15 cellular contexts compared by ENCODE assay signal in genomic region chr2:233122541-233122940, GRCh38.
"Had no signal": no experiment of that assay in that cellular context is flagged by ENCODE, and none has a peak within 500 bp of the region (broad histone marks: within the 10 kb centered on the region; RNA-seq: fewer than 3 reads in every experiment).

No MANE protein-coding gene starts in this region.

- DNase-seq: activated CD4-positive, alpha-beta T cell treated with anti-CD3 and anti-CD28 coated beads for 4 hours; activated CD8-positive, alpha-beta T cell treated with anti-CD3 and anti-CD28 coated beads for 36 hours; effector CD8-positive, alpha-beta T cell; esophagus squamous epithelium; left ventricle myocardium superior; psoas muscle; right cardiac atrium; stimulated activated CD4-positive, alpha-beta T cell treated with anti-CD3 and anti-CD28 coated beads, Interleukin-15, amount 100 ng/mL, for 24 hours; stimulated activated CD4-positive, alpha-beta T cell treated with anti-CD3 and anti-CD28 coated beads, Interleukin-2, amount 100 ng/mL, for 48 hours had no signal

- H3K27ac ChIP-seq: esophagus squamous epithelium, psoas muscle had no signal

- H3K27me3 ChIP-seq: esophagus squamous epithelium had no signal

- ATAC-seq: activated CD8-positive, alpha-beta T cell treated with anti-CD3 and anti-CD28 coated beads for 36 hours; left ventricle myocardium superior; psoas muscle; right cardiac atrium; WTC11 had no signal

- H3K4me1 ChIP-seq: esophagus squamous epithelium, psoas muscle had no signal

- H3K9me3 ChIP-seq: esophagus squamous epithelium, psoas muscle had no signal

- H3K27ac Mint-ChIP-seq: activated CD8-positive, alpha-beta T cell treated with anti-CD3 and anti-CD28 coated beads for 36 hours; activated T-cell treated with anti-CD3 and anti-CD28 coated beads, Interleukin-2, amount 50 U/mL, for 24 hours; dendritic cell treated with granulocyte-macrophage colony-stimulating factor and Interleukin-4, amounts not matched to agents 40 ng/mL and 50 ng/mL, for 4 days; T-helper 2 cell treated with Interferon-gamma antibody and Interleukin-4, amounts not matched to agents 5 μg/mL and 100 μg/mL, for 36 hours; WTC11 had no signal

- H3K4me3 Mint-ChIP-seq: activated CD8-positive, alpha-beta T cell treated with anti-CD3 and anti-CD28 coated beads for 36 hours; activated naive CD8-positive, alpha-beta T cell; activated T-cell treated with anti-CD3 and anti-CD28 coated beads, Interleukin-2, amount 50 U/mL, for 24 hours; dendritic cell treated with granulocyte-macrophage colony-stimulating factor and Interleukin-4, amounts not matched to agents 40 ng/mL and 50 ng/mL, for 4 days; T-helper 2 cell treated with Interferon-gamma antibody and Interleukin-4, amounts not matched to agents 5 μg/mL and 100 μg/mL, for 36 hours; WTC11 had no signal

- H3K27me3 Mint-ChIP-seq: activated CD8-positive, alpha-beta T cell treated with anti-CD3 and anti-CD28 coated beads for 36 hours; activated naive CD8-positive, alpha-beta T cell; activated T-cell treated with anti-CD3 and anti-CD28 coated beads, Interleukin-2, amount 50 U/mL, for 24 hours; dendritic cell treated with granulocyte-macrophage colony-stimulating factor and Interleukin-4, amounts not matched to agents 40 ng/mL and 50 ng/mL, for 4 days had no signal

- H3K36me3 Mint-ChIP-seq: WTC11 had no signal

- H3K9me3 Mint-ChIP-seq: activated T-cell treated with anti-CD3 and anti-CD28 coated beads, Interleukin-2, amount 50 U/mL, for 24 hours; dendritic cell treated with granulocyte-macrophage colony-stimulating factor and Interleukin-4, amounts not matched to agents 40 ng/mL and 50 ng/mL, for 4 days; T-helper 2 cell treated with Interferon-gamma antibody and Interleukin-4, amounts not matched to agents 5 μg/mL and 100 μg/mL, for 36 hours had no signal

- H3K4me3 ChIP-seq: esophagus squamous epithelium, psoas muscle, skin epidermis had no signal
